ENCODE assay signal across 1 cellular context in genomic region chr15:77871838-77872371, GRCh38.
TF ChIP-seq lines count a peak whose summit lies in the region.

No MANE protein-coding gene starts in this region.

TF ChIP-seq in GM23338, 12 proteins besides CTCF, POLR2A, EP300 and RAD21 (continued from another document):
- TF ChIP-seq REST (IDR thresholded peaks at IDR 0.05; ENCODE audit: unreplicated experiment) (no peak), ZNF462 (CRISPR knock-in tag; IDR thresholded peaks at IDR 0.05) (no peak)
